8 cellular contexts compared by ENCODE assay signal in genomic region chr6:26195924-26196845, GRCh38.
DNase-seq lines count a peak whose midpoint lies in the region; ATAC-seq lines count a peak whose summit lies in the region.

No MANE protein-coding gene starts in this region.

- no CpG with 5 or more reads among the region's 28 CpGs for WGBS in iPS DF 6.9 (ENCODE audit: insufficient coverage, insufficient read length)

- H3K36me3 ChIP-seq in Karpas-422 (ENCODE audit: insufficient read depth, low read length) (no peaks in the 10 kb centered on the region), iPS DF 6.9 (ENCODE audit: control insufficient read depth, insufficient read depth, low read length) (no peaks in the 10 kb centered on the region)

- peak overlapping the region; percentile 79 for H3K4me2 ChIP-seq in Karpas-422 (ENCODE audit: low read depth, low read length, poor library complexity, severe bottlenecking)

- H3K36me3 Mint-ChIP-seq in activated T-helper 1 cell treated with anti-CD3 and anti-CD28 coated beads, Interleukin-12 subunit alpha, Interleukin-12 subunit beta, Interleukin-2, Interleukin-4 antibody, amounts not matched to agents 30 ng/mL and 10 ng/mL and 1 ng/mL, durations not matched to agents 14 hours and 24 hours and 36 hours (ENCODE audit: low read depth), result peaks cover 7% of the 10 kb centered on the region

- no peaks in the 10 kb centered on the region for H3K9me2 ChIP-seq in Karpas-422 (replicated peaks; ENCODE audit: insufficient read depth, low read length)

- H3K4me1 ChIP-seq in Karpas-422 (ENCODE audit: low read length), result peaks cover 39% of the 10 kb centered on the region
- no peaks in the 10 kb centered on the region for H3K4me1 ChIP-seq in iPS DF 6.9 (ENCODE audit: control insufficient read depth, insufficient read depth, low read length)

- H3K4me1 Mint-ChIP-seq in activated T-helper 1 cell treated with anti-CD3 and anti-CD28 coated beads, Interleukin-12 subunit alpha, Interleukin-12 subunit beta, Interleukin-2, Interleukin-4 antibody, amounts not matched to agents 30 ng/mL and 10 ng/mL and 1 ng/mL, durations not matched to agents 14 hours and 24 hours and 36 hours (ENCODE audit: low read depth), result peaks cover 48% of the 10 kb centered on the region

- H3K27me3 ChIP-seq in Karpas-422 (ENCODE audit: low read length), result no peaks in the 10 kb centered on the region
- no peaks in the 10 kb centered on the region for H3K27me3 ChIP-seq in iPS DF 6.9 (ENCODE audit: control insufficient read depth, insufficient read depth, low read length)

- H3K4me3 ChIP-seq in Karpas-422 (ENCODE audit: low read length), result peak overlapping the region; percentile 80
- peak overlapping the region; percentile 74; the same call in 1 of the 2 replicates for H3K4me3 ChIP-seq in iPS DF 6.9 (ENCODE audit: low read length)

- peak overlapping the region; percentile 92 for H3K4me3 Mint-ChIP-seq in activated T-helper 1 cell treated with anti-CD3 and anti-CD28 coated beads, Interleukin-12 subunit alpha, Interleukin-12 subunit beta, Interleukin-2, Interleukin-4 antibody, amounts not matched to agents 30 ng/mL and 10 ng/mL and 1 ng/mL, durations not matched to agents 14 hours and 24 hours and 36 hours

- H2AFZ ChIP-seq in Karpas-422 (ENCODE audit: low read length), result no peak overlapping the region

- DNase-seq in COLO668 (lab: John Stamatoyannopoulos, UW; ENCODE audit: unreplicated experiment), result peak; percentile 17
- peak; percentile 85 for DNase-seq in Karpas-422
- DNase-seq in activated T-helper 1 cell treated with anti-CD3 and anti-CD28 coated beads, Interleukin-12 subunit alpha, Interleukin-12 subunit beta, Interleukin-2, Interleukin-4 antibody, amounts not matched to agents 30 ng/mL and 10 ng/mL and 1 ng/mL, durations not matched to agents 14 hours and 24 hours and 36 hours (ENCODE audit: low spot score), result no peak
- no peak for DNase-seq in iPS DF 6.9 (ENCODE audit: low read depth, low spot score)
- peak; percentile 32 for DNase-seq in stimulated activated CD4-positive, alpha-beta T cell treated with anti-CD3 and anti-CD28 coated beads, Interleukin-4, amount 100 ng/mL, for 24 hours
- no peak for DNase-seq in OCI-M2 (lab: John Stamatoyannopoulos, UW; ENCODE audit: unreplicated experiment)

- H3K27ac ChIP-seq in Karpas-422 (ENCODE audit: low read length) (peak overlapping the region; percentile 86), iPS DF 6.9 (ENCODE audit: low read length) (no peak overlapping the region)

- ATAC-seq in GM21526 (IDR thresholded peaks at IDR 0.05; ENCODE audit: low FRiP score, unreplicated experiment), result no peak
- no peak for ATAC-seq in GM19452 (IDR thresholded peaks at IDR 0.05; ENCODE audit: unreplicated experiment)

- H3K79me2 ChIP-seq in Karpas-422 (ENCODE audit: low read length), result peaks cover 6% of the 10 kb centered on the region

- intact Hi-C loops in activated T-helper 1 cell treated with anti-CD3 and anti-CD28 coated beads, Interleukin-12 subunit alpha, Interleukin-12 subunit beta, Interleukin-2, Interleukin-4 antibody, amounts not matched to agents 30 ng/mL and 10 ng/mL and 1 ng/mL, durations not matched to agents 14 hours and 24 hours and 36 hours (cut with micrococcal nuclease), result loop anchor here (1.0 to 5.0 kb wide), 5 partner anchors 21 to 1696 kb away; a partner anchor contains a TSS

- no peaks in the 10 kb centered on the region for H3K9me3 Mint-ChIP-seq in activated T-helper 1 cell treated with anti-CD3 and anti-CD28 coated beads, Interleukin-12 subunit alpha, Interleukin-12 subunit beta, Interleukin-2, Interleukin-4 antibody, amounts not matched to agents 30 ng/mL and 10 ng/mL and 1 ng/mL, durations not matched to agents 14 hours and 24 hours and 36 hours

- H3K27ac Mint-ChIP-seq in activated T-helper 1 cell treated with anti-CD3 and anti-CD28 coated beads, Interleukin-12 subunit alpha, Interleukin-12 subunit beta, Interleukin-2, Interleukin-4 antibody, amounts not matched to agents 30 ng/mL and 10 ng/mL and 1 ng/mL, durations not matched to agents 14 hours and 24 hours and 36 hours, result peak overlapping the region; percentile 95

- peak overlapping the region; percentile 89 for H3K9ac ChIP-seq in Karpas-422 (ENCODE audit: low read length)

- H4K20me1 ChIP-seq in Karpas-422 (ENCODE audit: insufficient read depth, low read depth, low read length), result peaks cover 4% of the 10 kb centered on the region; the same call in 1 of the 2 replicates

- no peaks in the 10 kb centered on the region for H3K27me3 Mint-ChIP-seq in activated T-helper 1 cell treated with anti-CD3 and anti-CD28 coated beads, Interleukin-12 subunit alpha, Interleukin-12 subunit beta, Interleukin-2, Interleukin-4 antibody, amounts not matched to agents 30 ng/mL and 10 ng/mL and 1 ng/mL, durations not matched to agents 14 hours and 24 hours and 36 hours (ENCODE audit: insufficient read depth)

- no peaks in the 10 kb centered on the region for H3K9me3 ChIP-seq in Karpas-422 (ENCODE audit: low read length)
- no peaks in the 10 kb centered on the region for H3K9me3 ChIP-seq in iPS DF 6.9 (ENCODE audit: control insufficient read depth, insufficient read depth, low read length)

Comparison
In these comparisons a context has a peak if more than half of its experiments do, and no peak if none do; other contexts are left out.
1. DNase-seq: peak in COLO668 (single experiment), Karpas-422 (single experiment) and stimulated activated CD4-positive, alpha-beta T cell treated with anti-CD3 and anti-CD28 coated beads, Interleukin-4, amount 100 ng/mL, for 24 hours (single experiment); none in activated T-helper 1 cell treated with anti-CD3 and anti-CD28 coated beads, Interleukin-12 subunit alpha, Interleukin-12 subunit beta, Interleukin-2, Interleukin-4 antibody, amounts not matched to agents 30 ng/mL and 10 ng/mL and 1 ng/mL, durations not matched to agents 14 hours and 24 hours and 36 hours (single experiment), iPS DF 6.9 (single experiment) and OCI-M2 (single experiment).